ENCODE assay signal across 11 cellular contexts in genomic region chr21:18529253-18529652, GRCh38.
DNase-seq lines count a peak whose midpoint lies in the region; ATAC-seq lines count a peak whose summit lies in the region.
"Had no signal": no experiment of that assay in that cellular context is flagged by ENCODE, and none has a peak within 500 bp of the region (broad histone marks: within the 10 kb centered on the region; RNA-seq: fewer than 3 reads in every experiment).

No MANE protein-coding gene starts in this region.

- no peak for ATAC-seq in GM19328 (IDR thresholded peaks at IDR 0.05; ENCODE audit: unreplicated experiment)

- peak; percentile 96 for DNase-seq in HS-27A (ENCODE audit: low read depth)
- DNase-seq in NCI-H69 (lab: John Stamatoyannopoulos, UW), result peak; percentile 94
- DNase-seq in dermis blood vessel endothelial cell, result peak; percentile 7
- DNase-seq in pulmonary artery endothelial cell (ENCODE audit: low read depth, low spot score), result peak; percentile 74
- no peak for DNase-seq in stimulated activated naive CD4-positive, alpha-beta T cell (lab: John Stamatoyannopoulos, UW)
- DNase-seq in retina, result no peak
- DNase-seq in OCI-M1 (lab: John Stamatoyannopoulos, UW), result no peak
- DNase-seq: activated CD4-positive, alpha-beta memory T cell treated with anti-CD3 and anti-CD28 coated beads, Interleukin-2, amount 10 ng/mL, durations not matched to agents 7 days and 5 days; activated naive CD4-positive, alpha-beta T cell treated with anti-CD3 and anti-CD28 coated beads, Interleukin-2, amount 50 U/mL, for 16 hours; DND-41 had no signal

Comparison
In these comparisons a context has a peak if more than half of its experiments do, and no peak if none do; other contexts are left out.
1. DNase-seq: peak in HS-27A (single experiment), NCI-H69 (single experiment), dermis blood vessel endothelial cell (single experiment) and pulmonary artery endothelial cell (single experiment); none in stimulated activated naive CD4-positive, alpha-beta T cell (0 of 6), retina (single experiment) and OCI-M1 (single experiment).